In the genomic region with DNA sequence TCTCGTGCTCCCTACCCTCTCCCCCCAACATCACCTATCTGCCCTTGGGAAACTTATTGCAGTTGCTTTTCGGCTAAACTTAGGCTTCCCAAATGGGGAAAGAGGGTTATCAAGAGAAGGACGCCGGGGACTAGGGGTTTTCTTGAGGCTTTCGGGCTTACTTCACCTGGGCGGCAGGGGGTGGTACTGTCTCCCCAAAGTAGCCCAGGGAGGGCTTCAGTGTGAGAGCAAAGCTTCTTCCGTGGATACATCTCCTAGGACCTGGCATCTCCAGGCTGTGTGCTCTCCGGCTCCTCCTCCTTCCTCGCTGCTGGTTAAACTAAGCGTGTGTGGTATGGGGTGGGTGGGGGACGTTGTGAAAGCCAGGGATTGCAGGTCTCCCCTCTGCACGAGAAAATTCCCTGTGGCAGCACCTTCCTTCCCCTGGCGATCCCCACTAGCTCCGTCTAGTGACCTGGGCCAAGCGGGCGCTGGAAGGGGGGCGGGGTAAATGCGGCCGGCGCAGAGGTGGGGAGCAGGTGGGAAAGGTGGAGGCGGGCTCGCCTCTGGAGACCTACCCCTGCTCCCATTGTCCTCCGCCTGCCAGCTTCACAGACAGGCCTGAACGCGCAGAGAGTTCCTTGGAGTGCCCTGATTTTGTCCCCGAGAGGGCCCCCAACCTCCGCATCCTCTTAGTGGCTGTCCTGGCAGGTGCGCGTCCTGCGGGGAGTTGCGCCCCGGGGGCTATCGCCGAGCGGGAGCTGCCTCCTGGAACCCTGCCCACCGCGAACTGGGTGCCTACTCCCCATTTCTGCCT, we compare ENCODE assay signal across 8 cellular contexts. TPM values are rescaled to one million over a fixed set of nuclear protein-coding genes. Genes with fewer than 3 reads are reported as not detected.
DNase-seq lines count a peak whose midpoint lies in the region; ATAC-seq, FAIRE-seq and TF ChIP-seq lines count a peak whose summit lies in the region.

No MANE protein-coding gene starts in this region.

- intact Hi-C loops in left ventricle myocardium superior (cut with micrococcal nuclease): no loop called here

- H3K36me3 Mint-ChIP-seq in progenitor cell of endocrine pancreas (ENCODE audit: insufficient read depth): peaks cover 9% of the 10 kb centered on the region

- H3K9me3 Mint-ChIP-seq in progenitor cell of endocrine pancreas (ENCODE audit: low read depth): peaks cover 5% of the 10 kb centered on the region

- H3K4me2 ChIP-seq in A549: peak overlapping the region; percentile 96

- H3K4me1 ChIP-seq in A549: peaks cover 4% of the 10 kb centered on the region; the same call in 2 of the 3 replicates

- 2% methylated on average over 24 of the region's 37 CpGs for WGBS in A549 (ENCODE audit: missing lambda C conversion rate)

- CTCF ChIA-PET in A549 (lab: Yijun Ruan, JAX): no interaction called here

- no peak for TF ChIP-seq EP300 in A549 (IDR thresholded peaks at IDR 0.05)

- DNase-seq in A549 (ENCODE audit: low read depth in 1 of 2, low spot score in 1 of 2) (no peak), left ventricle myocardium superior (peak; percentile 37), progenitor cell of endocrine pancreas (ENCODE audit: low spot score, unreplicated experiment) (peak; percentile 53)
- no peak for DNase-seq in NK-92 treated with Interleukin-12 subunit alpha and Interleukin-12 subunit beta, amount 100 ng/mL, for 24 hours (lab: John Stamatoyannopoulos, UW)

- TF ChIP-seq CTCF in A549 (IDR thresholded peaks at IDR 0.05) (no peak), WI38 (IDR thresholded peaks at IDR 0.05; ENCODE audit: low read depth, low read length) (no peak), progenitor cell of endocrine pancreas (IDR thresholded peaks at IDR 0.05; ENCODE audit: unreplicated experiment) (peak; percentile 35)

- no peak for FAIRE-seq in A549 (lab: Jason Lieb, UNC)

- peaks cover 14% of the 10 kb centered on the region for H3K27me3 Mint-ChIP-seq in progenitor cell of endocrine pancreas

- peak overlapping the region; percentile 96 for H3K4me3 Mint-ChIP-seq in progenitor cell of endocrine pancreas (ENCODE audit: low read depth)

- H3K27ac ChIP-seq in A549: no peak overlapping the region

- no peak for TF ChIP-seq POLR2A in A549 (IDR thresholded peaks at IDR 0.05; ENCODE audit: low read length)

- TF ChIP-seq RAD21 in A549 (conservative IDR thresholded peaks at IDR 0.05 in 1 of 2, IDR thresholded peaks at IDR 0.05 in 1 of 2): no peak

- POLR2A ChIA-PET in A549 (lab: Yijun Ruan, JAX): no interaction called here

- ATAC-seq in A549 (peak; percentile 11 to 54; a peak in 4 of 6 replicates), GM21619 (IDR thresholded peaks at IDR 0.05; ENCODE audit: unreplicated experiment) (peak; percentile 25), left ventricle myocardium superior (peak; percentile 24), HG02884 (IDR thresholded peaks at IDR 0.05; ENCODE audit: unreplicated experiment) (no peak), GM21447 (IDR thresholded peaks at IDR 0.05; ENCODE audit: unreplicated experiment) (no peak)

- peak overlapping the region; percentile 94 for H3K27ac Mint-ChIP-seq in progenitor cell of endocrine pancreas

- H3K9me3 ChIP-seq in A549: no peaks in the 10 kb centered on the region; the same call in 2 of the 3 replicates

- peaks cover 16% of the 10 kb centered on the region for H3K4me1 Mint-ChIP-seq in progenitor cell of endocrine pancreas (ENCODE audit: low read depth)

- H3K4me3 ChIP-seq in A549 (peak overlapping the region; percentile 49), WI38 (ENCODE audit: low read depth, low read length) (peak overlapping the region; percentile 54)

TF ChIP-seq in A549, 52 proteins besides CTCF, POLR2A, EP300 and RAD21:
- TF ChIP-seq JUNB (IDR thresholded peaks at IDR 0.05) (no peak), FOXS1 (CRISPR knock-in tag; IDR thresholded peaks at IDR 0.05) (no peak), HOXB13 (CRISPR knock-in tag; IDR thresholded peaks at IDR 0.05; ENCODE audit: low read depth) (no peak), NFE2L2 (conservative IDR thresholded peaks at IDR 0.05; ENCODE audit: low read length) (no peak), CBX8 (IDR thresholded peaks at IDR 0.05) (no peak), SMC3 (IDR thresholded peaks at IDR 0.05) (no peak)
- TF ChIP-seq, protein P1, sequence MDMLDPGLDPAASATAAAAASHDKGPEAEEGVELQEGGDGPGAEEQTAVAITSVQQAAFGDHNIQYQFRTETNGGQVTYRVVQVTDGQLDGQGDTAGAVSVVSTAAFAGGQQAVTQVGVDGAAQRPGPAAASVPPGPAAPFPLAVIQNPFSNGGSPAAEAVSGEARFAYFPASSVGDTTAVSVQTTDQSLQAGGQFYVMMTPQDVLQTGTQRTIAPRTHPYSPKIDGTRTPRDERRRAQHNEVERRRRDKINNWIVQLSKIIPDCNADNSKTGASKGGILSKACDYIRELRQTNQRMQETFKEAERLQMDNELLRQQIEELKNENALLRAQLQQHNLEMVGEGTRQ (IDR thresholded peaks at IDR 0.05): no peak

RNA-seq across cellular contexts. Expression of a gene that starts 1.2 kb away (rescaled TPM):
- polyA plus RNA-seq in A549 (2011; rRNA removed): 0.09 and 0.17 TPM in 2 replicates
- under 0.01 and 0.01 TPM in 2 replicates for polyA plus RNA-seq in A549 (2012; cell fraction: cytosol; rRNA removed)
- polyA plus RNA-seq in A549 (2012; cell fraction: nucleus; rRNA removed): 0.02 TPM in 2 replicates
- polyA plus RNA-seq in A549 (2017; fragmentation: RNase III; extraction: RNeasy Plus Mini Kit Qiagen cat#74134 plus additional on column Dnase treatment): 0.03 to 0.08 TPM (median 0.07 TPM) in 3 replicates
- polyA minus RNA-seq in A549 (2011; rRNA and poly(A)+ RNA removed): 0.12 and 0.15 TPM in 2 replicates
- 12.4 TPM for total RNA-seq in left ventricle myocardium superior
- total RNA-seq in progenitor cell of endocrine pancreas: 38.5 and 44.3 TPM in 2 replicates

Comparison
In these comparisons a context has a peak if more than half of its experiments do, and no peak if none do; other contexts are left out.
1. ATAC-seq: peak in A549 (2 of 2), GM21619 (single experiment) and left ventricle myocardium superior (single experiment); none in HG02884 (single experiment) and GM21447 (single experiment).
2. DNase-seq: peak in left ventricle myocardium superior (single experiment) and progenitor cell of endocrine pancreas (single experiment); none in A549 (0 of 2) and NK-92 treated with Interleukin-12 subunit alpha and Interleukin-12 subunit beta, amount 100 ng/mL, for 24 hours (single experiment).